ENCODE assay signal across 9 cellular contexts in genomic region chr20:25246182-25246943, GRCh38. TPM values are rescaled to one million over a fixed set of nuclear protein-coding genes. Genes with fewer than 3 reads are reported as not detected.
DNase-seq lines count a peak whose midpoint lies in the region; ATAC-seq and TF ChIP-seq lines count a peak whose summit lies in the region.
"Had no signal": no experiment of that assay in that cellular context is flagged by ENCODE, and none has a peak within 500 bp of the region (broad histone marks: within the 10 kb centered on the region; RNA-seq: fewer than 3 reads in every experiment).

No MANE protein-coding gene starts in this region.

- H3K14ac ChIP-seq in trophoblast cell (ENCODE audit: low read length) = no peak overlapping the region

- H3K18ac ChIP-seq in trophoblast cell (ENCODE audit: low read length) = no peak overlapping the region

- H4K12ac ChIP-seq in trophoblast cell (ENCODE audit: low read depth, low read length) = no peak overlapping the region

- no peak for TF ChIP-seq CTCF in BE2C (IDR thresholded peaks at IDR 0.05; ENCODE audit: low read depth, low read length)
- no peak for TF ChIP-seq CTCF in glutamatergic neuron (IDR thresholded peaks at IDR 0.05; ENCODE audit: partially characterized antibody, unreplicated experiment)

- no peak overlapping the region for H4K91ac ChIP-seq in trophoblast cell (ENCODE audit: low read depth, low read length)

- H3K9ac ChIP-seq in trophoblast cell (ENCODE audit: low read length) = no peak overlapping the region

- no CpG with 5 or more reads among the region's 9 CpGs for WGBS in trophoblast cell (ENCODE audit: extremely low coverage, insufficient coverage, insufficient read length)

- H2BK120ac ChIP-seq in trophoblast cell (ENCODE audit: insufficient read depth, low read length, poor library complexity) = no peak overlapping the region

- H3K4me2 ChIP-seq in trophoblast cell (ENCODE audit: low read length) = no peak overlapping the region

- no peak overlapping the region for H3K4ac ChIP-seq in trophoblast cell (ENCODE audit: low read depth, low read length)

- H3K36me3 ChIP-seq in BE2C (no peaks in the 10 kb centered on the region), trophoblast cell (ENCODE audit: control insufficient read depth in 1 of 2, insufficient read depth in 2 of 2, low read length in 2 of 2) (peaks cover 3 to 4% of the 10 kb centered on the region in 2 experiments)
- H3K36me3 ChIP-seq: neutrophil had no signal

- H3K27me3 Mint-ChIP-seq in T-helper 17 cell (peaks cover 7% of the 10 kb centered on the region), glutamatergic neuron (ENCODE audit: unreplicated experiment) (peaks cover 31% of the 10 kb centered on the region)

- peak overlapping the region; percentile 92 for H3K4me3 Mint-ChIP-seq in T-helper 17 cell
- H3K4me3 Mint-ChIP-seq in glutamatergic neuron (ENCODE audit: unreplicated experiment) = peak overlapping the region; percentile 84

- H3K9me3 Mint-ChIP-seq in glutamatergic neuron (ENCODE audit: unreplicated experiment) = peaks cover 41% of the 10 kb centered on the region

- H3K23ac ChIP-seq in trophoblast cell (ENCODE audit: low read length) = no peak overlapping the region

- H3K36me3 Mint-ChIP-seq in T-helper 17 cell (ENCODE audit: low read depth) (no peaks in the 10 kb centered on the region), glutamatergic neuron (ENCODE audit: unreplicated experiment) (no peaks in the 10 kb centered on the region)

- H3K9me3 ChIP-seq in BE2C (no peaks in the 10 kb centered on the region), T-helper 17 cell (ENCODE audit: control insufficient read depth, low read length, poor library complexity, severe bottlenecking) (no peaks in the 10 kb centered on the region), trophoblast cell (ENCODE audit: insufficient read depth, low read depth, low read length) (no peaks in the 10 kb centered on the region)
- H3K9me3 ChIP-seq: neutrophil had no signal

- H3K4me1 Mint-ChIP-seq in T-helper 17 cell (peaks cover 20% of the 10 kb centered on the region), glutamatergic neuron (ENCODE audit: low read depth, unreplicated experiment) (peaks cover 54% of the 10 kb centered on the region)

- H2BK5ac ChIP-seq in trophoblast cell (ENCODE audit: low read depth, low read length, poor library complexity) = no peak overlapping the region

- no peak overlapping the region for H2AFZ ChIP-seq in trophoblast cell (ENCODE audit: insufficient read depth, low read length, poor library complexity)

- peaks cover 8% of the 10 kb centered on the region for H3K4me1 ChIP-seq in BE2C
- H3K4me1 ChIP-seq in trophoblast cell (ENCODE audit: control insufficient read depth in 1 of 2, insufficient read depth in 2 of 2, low read length in 2 of 2) = peaks cover 7% of the 10 kb centered on the region in 2 experiments

- H2BK12ac ChIP-seq in trophoblast cell (ENCODE audit: low read length) = no peak overlapping the region

- DNase-seq in BE2C = peak; percentile 46
- no peak for DNase-seq in T-helper 17 cell
- no peak for DNase-seq in glutamatergic neuron
- no peak for DNase-seq in trophoblast cell
- no peak for DNase-seq in GM03348 (ENCODE audit: low spot score)
- DNase-seq in NCI-H774 (lab: John Stamatoyannopoulos, UW) = no peak

- H3K27me3 ChIP-seq in BE2C = no peaks in the 10 kb centered on the region
- H3K27me3 ChIP-seq in trophoblast cell (ENCODE audit: insufficient read depth, low read length) = no peaks in the 10 kb centered on the region

- H2AK5ac ChIP-seq in trophoblast cell (ENCODE audit: low read length) = no peak overlapping the region

- H3K27ac ChIP-seq in trophoblast cell (ENCODE audit: low read depth, low read length) = no peak overlapping the region

- H3K27ac Mint-ChIP-seq in T-helper 17 cell (no peak overlapping the region), glutamatergic neuron (ENCODE audit: unreplicated experiment) (peak overlapping the region; percentile 93)

- peaks cover 9% of the 10 kb centered on the region for H3K79me2 ChIP-seq in trophoblast cell (ENCODE audit: control insufficient read depth, insufficient read depth, low read length, poor library complexity)

- no peak overlapping the region for H3K4me3 ChIP-seq in BE2C (ENCODE audit: low read depth, low read length)
- no peak overlapping the region for H3K4me3 ChIP-seq in trophoblast cell (ENCODE audit: low read depth, low read length)

- ATAC-seq in GM21619 (IDR thresholded peaks at IDR 0.05; ENCODE audit: unreplicated experiment) = peak; percentile 38
- no peak for ATAC-seq in T-helper 17 cell
- no peak for ATAC-seq in HG03442 (IDR thresholded peaks at IDR 0.05; ENCODE audit: unreplicated experiment)

- H4K8ac ChIP-seq in trophoblast cell (ENCODE audit: low read depth, low read length) = no peak overlapping the region

- peaks cover 9% of the 10 kb centered on the region for H3K79me1 ChIP-seq in trophoblast cell (ENCODE audit: low read length)

RNA-seq across cellular contexts. Expression of gene PYGB, which starts 1.5 kb away (rescaled TPM):
- 58.6 TPM for polyA plus RNA-seq in BE2C (2012; ENCODE audit: insufficient read depth, insufficient read length, low read depth)
- total RNA-seq in T-helper 17 cell (10 to 100 TPM; 28.6 to 53.1 TPM), glutamatergic neuron (ENCODE audit: unreplicated experiment) (295 TPM)
- 21.3 and 22.0 TPM in 2 replicates for polyA plus RNA-seq in trophoblast cell (2013)

RNA-seq across cellular contexts. Expression of gene ENTPD6, which starts 50.9 kb away (rescaled TPM):
- polyA plus RNA-seq in BE2C (2012; ENCODE audit: insufficient read depth, insufficient read length, low read depth) = 91.1 TPM
- 10 to 100 TPM; 62.5 to 63.2 TPM for total RNA-seq in T-helper 17 cell
- total RNA-seq in glutamatergic neuron (ENCODE audit: unreplicated experiment) = 191 TPM
- 20.3 and 20.9 TPM in 2 replicates for polyA plus RNA-seq in trophoblast cell (2013)
